In genomic region chr11:117678651-117679407, GRCh38 we compare ENCODE assay signal across 19 cellular contexts.
DNase-seq lines count a peak whose midpoint lies in the region; ATAC-seq, FAIRE-seq and TF ChIP-seq lines count a peak whose summit lies in the region.
"Had no signal": no experiment of that assay in that cellular context is flagged by ENCODE, and none has a peak within 500 bp of the region (broad histone marks: within the 10 kb centered on the region; RNA-seq: fewer than 3 reads in every experiment).

No MANE protein-coding gene starts in this region.

- TF ChIP-seq CTCF in SK-N-SH (IDR thresholded peaks at IDR 0.05) (no peak), GM12878 (IDR thresholded peaks at IDR 0.05 in 2 of 3, conservative IDR thresholded peaks at IDR 0.05 in 1 of 3; ENCODE audit: control insufficient read depth in 2 of 3, extremely low read depth in 1 of 3, insufficient read depth in 1 of 3, low read depth in 3 of 3, low read length in 3 of 3) (no peak)

- H3F3A ChIP-seq in SK-N-SH (replicated peaks; ENCODE audit: insufficient read depth) = no peaks in the 10 kb centered on the region

- no peaks in the 10 kb centered on the region for H3K4me1 Mint-ChIP-seq in stimulated activated naive B cell treated with anti-CD40 and anti-IgM and Interleukin-4, amounts not matched to agents 10 μg/mL and 1 μg/mL and 100 μg/mL, for 72 hours
- peaks cover 5 to 14% (median 8%) of the 10 kb centered on the region in 4 donors for H3K4me1 Mint-ChIP-seq in CD4-positive, alpha-beta memory T cell
- H3K4me1 Mint-ChIP-seq: naive B cell had no signal

- ATAC-seq in SK-N-SH treated with all-trans-retinoic acid at 6 μM for 48 hours (no peak; the same call in 2 of the 3 replicates), GM12878 (peak; percentile 89)
- no peak for ATAC-seq in stimulated activated naive B cell treated with anti-CD40 and anti-IgM and Interleukin-4, amounts not matched to agents 10 μg/mL and 1 μg/mL and 100 μg/mL, for 72 hours (replicated peaks)
- ATAC-seq: A549; activated CD4-positive, CD25-positive, alpha-beta regulatory T cell treated with anti-CD3 and anti-CD28 coated beads, Interleukin-2, amount 50 U/mL, for 24 hours had no signal

- H3K9me2 ChIP-seq in SK-N-SH = no peaks in the 10 kb centered on the region

- in situ Hi-C loops in GM12878 (cut with MboI) = no loop called here

- H3K79me2 ChIP-seq in SK-N-SH (ENCODE audit: insufficient read depth) = no peaks in the 10 kb centered on the region
- no peaks in the 10 kb centered on the region for H3K79me2 ChIP-seq in GM12878 (ENCODE audit: control insufficient read depth, insufficient read depth, low read length)

- H3K4me3 ChIP-seq in SK-N-SH (ENCODE audit: low read depth in 2 of 2, low read length in 1 of 2) (no peak overlapping the region), GM12878 (no peak overlapping the region)
- no peak overlapping the region for H3K4me3 ChIP-seq in CD4-positive, alpha-beta memory T cell (ENCODE audit: low read length in 2 of 2)
- H3K4me3 ChIP-seq: A549, ascending aorta, SJCRH30, uterus had no signal

- POLR2A ChIA-PET in SK-N-SH (lab: Yijun Ruan, JAX) (no interaction called here), GM12878 (lab: Charles Lee) (interaction anchor here (0.5 to 0.6 kb wide), 2 partner anchors 8 to 145 kb away, joined by 3 to 4 read pairs; no protein-coding TSS in a partner anchor)
- POLR2A ChIA-PET in CD4-positive, alpha-beta memory T cell (lab: Charles Lee; ENCODE audit: partially characterized antibody) = no interaction called here

- H3K9me3 ChIP-seq in SK-N-SH (no peaks in the 10 kb centered on the region), GM12878 (replicated peaks; ENCODE audit: control insufficient read depth, insufficient read depth, low read length) (no peaks in the 10 kb centered on the region)
- H3K9me3 ChIP-seq in CD4-positive, alpha-beta memory T cell (ENCODE audit: control insufficient read depth in 1 of 2, low read length in 2 of 2) = no peaks in the 10 kb centered on the region
- H3K9me3 ChIP-seq: A549, ascending aorta, SJCRH30, uterus had no signal

- H3K4me1 ChIP-seq in SK-N-SH (ENCODE audit: control insufficient read depth in 1 of 2, insufficient read depth in 2 of 2, low read depth in 1 of 2, low read length in 1 of 2) = peaks cover 0 to 23% of the 10 kb centered on the region in 2 experiments; a peak in 2 of 4 replicates
- H3K4me1 ChIP-seq in GM12878 (ENCODE audit: control insufficient read depth, insufficient read depth, low read length) = no peaks in the 10 kb centered on the region
- peaks cover 9% of the 10 kb centered on the region for H3K4me1 ChIP-seq in CD4-positive, alpha-beta memory T cell (ENCODE audit: insufficient read depth, low read length)
- H3K4me1 ChIP-seq: A549, ascending aorta, SJCRH30, uterus had no signal

- no peak overlapping the region for H3K4me3 Mint-ChIP-seq in stimulated activated naive B cell treated with anti-CD40 and anti-IgM and Interleukin-4, amounts not matched to agents 10 μg/mL and 1 μg/mL and 100 μg/mL, for 72 hours
- no peak overlapping the region for H3K4me3 Mint-ChIP-seq in CD4-positive, alpha-beta memory T cell
- H3K4me3 Mint-ChIP-seq: CD4-positive, CD25-positive, alpha-beta regulatory T cell; naive B cell; T-helper 2 cell treated with Interferon-gamma antibody and Interleukin-4, amounts not matched to agents 5 μg/mL and 100 μg/mL, for 36 hours had no signal

- H3K4me2 ChIP-seq in SK-N-SH = no peak overlapping the region
- no peak overlapping the region for H3K4me2 ChIP-seq in GM12878 (ENCODE audit: control insufficient read depth, insufficient read depth)
- H3K4me2 ChIP-seq: A549 had no signal

- H3K27me3 ChIP-seq in SK-N-SH (ENCODE audit: insufficient read depth) = peaks cover 6% of the 10 kb centered on the region; the same call in 1 of the 2 replicates
- peaks cover 5 to 8% of the 10 kb centered on the region in 2 experiments for H3K27me3 ChIP-seq in GM12878 (replicated peaks in 1 of 2; ENCODE audit: control insufficient read depth in 2 of 2, insufficient read depth in 2 of 2, low read length in 1 of 2)
- no peaks in the 10 kb centered on the region for H3K27me3 ChIP-seq in CD4-positive, alpha-beta memory T cell (ENCODE audit: insufficient read depth, low read length)
- H3K27me3 ChIP-seq: ascending aorta, SJCRH30, uterus had no signal

- H3K9me3 Mint-ChIP-seq in stimulated activated naive B cell treated with anti-CD40 and anti-IgM and Interleukin-4, amounts not matched to agents 10 μg/mL and 1 μg/mL and 100 μg/mL, for 72 hours = no peaks in the 10 kb centered on the region
- peaks cover 0 to 2% (median 0%) of the 10 kb centered on the region in 8 donors for H3K9me3 Mint-ChIP-seq in CD4-positive, alpha-beta memory T cell
- H3K9me3 Mint-ChIP-seq: CD4-positive, CD25-positive, alpha-beta regulatory T cell; naive B cell; T-helper 2 cell treated with Interferon-gamma antibody and Interleukin-4, amounts not matched to agents 5 μg/mL and 100 μg/mL, for 36 hours had no signal

- H3K27me3 Mint-ChIP-seq in stimulated activated naive B cell treated with anti-CD40 and anti-IgM and Interleukin-4, amounts not matched to agents 10 μg/mL and 1 μg/mL and 100 μg/mL, for 72 hours = peaks cover 0 to 18% of the 10 kb centered on the region in 2 donors
- peaks cover 9 to 15% of the 10 kb centered on the region in 2 donors for H3K27me3 Mint-ChIP-seq in CD4-positive, alpha-beta memory T cell

- H4K20me1 ChIP-seq in SK-N-SH (ENCODE audit: insufficient read depth) (no peaks in the 10 kb centered on the region), GM12878 (ENCODE audit: control insufficient read depth, insufficient read depth) (no peaks in the 10 kb centered on the region)

- peak overlapping the region; percentile 15 for H3K27ac Mint-ChIP-seq in stimulated activated naive B cell treated with anti-CD40 and anti-IgM and Interleukin-4, amounts not matched to agents 10 μg/mL and 1 μg/mL and 100 μg/mL, for 72 hours
- no peak overlapping the region for H3K27ac Mint-ChIP-seq in CD4-positive, alpha-beta memory T cell
- H3K27ac Mint-ChIP-seq: T-helper 2 cell treated with Interferon-gamma antibody and Interleukin-4, amounts not matched to agents 5 μg/mL and 100 μg/mL, for 36 hours had no signal

- TF ChIP-seq EP300 in SK-N-SH (IDR thresholded peaks at IDR 0.05; ENCODE audit: borderline replicate concordance in 1 of 2, low read depth in 1 of 2, low read length in 1 of 2) (no peak), GM12878 (IDR thresholded peaks at IDR 0.05; ENCODE audit: borderline replicate concordance in 1 of 2, control insufficient read depth in 1 of 2, low read depth in 2 of 2, low read length in 2 of 2) (no peak)

- SMC1A ChIA-PET in GM12878 (lab: Charles Lee; ENCODE audit: uncharacterized antibody, unreplicated experiment) = no interaction called here

- H3K27ac ChIP-seq in SK-N-SH (ENCODE audit: low read depth in 2 of 2, low read length in 1 of 2) = no peak overlapping the region
- H3K27ac ChIP-seq in GM12878 (ENCODE audit: control insufficient read depth, insufficient read depth) = no peak overlapping the region
- H3K27ac ChIP-seq in CD4-positive, alpha-beta memory T cell (ENCODE audit: low read depth, low read length) = no peak overlapping the region
- H3K27ac ChIP-seq: A549, ascending aorta, SJCRH30, uterus had no signal

- TF ChIP-seq RAD21 in SK-N-SH (IDR thresholded peaks at IDR 0.05; ENCODE audit: low read length) (no peak), GM12878 (IDR thresholded peaks at IDR 0.05; ENCODE audit: insufficient read depth, low read depth, low read length) (no peak)

- H2AFZ ChIP-seq in SK-N-SH (ENCODE audit: low read depth) = no peak overlapping the region
- H2AFZ ChIP-seq in GM12878 (ENCODE audit: control insufficient read depth, low read depth, low read length) = no peak overlapping the region

- RAD21 ChIA-PET in GM12878 (lab: Charles Lee; ENCODE audit: unreplicated experiment) = interaction anchor here (0.7 to 1.5 kb wide), 2 partner anchors 61 to 253 kb away, joined by 3 to 5 read pairs; no protein-coding TSS in a partner anchor

- H3K36me3 Mint-ChIP-seq in stimulated activated naive B cell treated with anti-CD40 and anti-IgM and Interleukin-4, amounts not matched to agents 10 μg/mL and 1 μg/mL and 100 μg/mL, for 72 hours = no peaks in the 10 kb centered on the region
- no peaks in the 10 kb centered on the region for H3K36me3 Mint-ChIP-seq in CD4-positive, alpha-beta memory T cell
- H3K36me3 Mint-ChIP-seq: CD4-positive, CD25-positive, alpha-beta regulatory T cell; naive B cell had no signal

- CTCF ChIA-PET in SK-N-SH (lab: Yijun Ruan, JAX) = interaction anchor here (0.8 to 1.4 kb wide), 3 partner anchors 11 to 130 kb away, joined by 3 to 4 read pairs (median 4); no protein-coding TSS in a partner anchor
- CTCF ChIA-PET in GM12878 (lab: Yijun Ruan, JAX) = interaction anchor here (1.1 to 1.5 kb wide), 4 partner anchors 11 to 252 kb away, joined by 3 to 7 read pairs (median 3); no protein-coding TSS in a partner anchor
- CTCF ChIA-PET in CD4-positive, alpha-beta memory T cell (lab: Charles Lee; ENCODE audit: partially characterized antibody) = no interaction called here

- FAIRE-seq in GM12878 (lab: Jason Lieb, UNC) = no peak
- FAIRE-seq: A549, HTR-8/SVneo had no signal

- H3K9ac ChIP-seq in SK-N-SH = no peak overlapping the region
- no peak overlapping the region for H3K9ac ChIP-seq in GM12878 (ENCODE audit: control insufficient read depth, insufficient read depth, low read length)

- H3K36me3 ChIP-seq in SK-N-SH (replicated peaks in 1 of 2; ENCODE audit: control insufficient read depth in 1 of 2, insufficient read depth in 2 of 2, low read length in 1 of 2) (no peaks in the 10 kb centered on the region), GM12878 (ENCODE audit: control insufficient read depth in 2 of 2, insufficient read depth in 2 of 2, low read length in 1 of 2) (no peaks in the 10 kb centered on the region)
- H3K36me3 ChIP-seq in CD4-positive, alpha-beta memory T cell (ENCODE audit: insufficient read depth, low read length) = no peaks in the 10 kb centered on the region
- H3K36me3 ChIP-seq: ascending aorta, SJCRH30, uterus had no signal

- 64% methylated on average over 17 of the region's 18 CpGs for WGBS in SK-N-SH (ENCODE audit: low lambda C conversion rate)
- WGBS in GM12878 (ENCODE audit: insufficient coverage, insufficient replicate concordance, low lambda C conversion rate, missing lambda C conversion rate) = 20% methylated on average over 18 of the region's 18 CpGs

- no peak for TF ChIP-seq POLR2A in GM12878 (IDR thresholded peaks at IDR 0.05; ENCODE audit: low read depth, low read length)

- DNase-seq in SK-N-SH = peak; percentile 45
- DNase-seq in GM12878 (ENCODE audit: low read depth, low spot score) = no peak
- peak; percentile 80 for DNase-seq in medulla oblongata (ENCODE audit: extremely low spot score)
- DNase-seq in stimulated activated naive B cell treated with anti-CD40 and anti-IgM and Interleukin-4, amounts not matched to agents 10 μg/mL and 1 μg/mL and 100 μg/mL, for 72 hours = no peak
- DNase-seq in NCI-H2171 treated with DMSO at 0.1 percent for 48 hours (lab: John Stamatoyannopoulos, UW) = no peak
- no peak for DNase-seq in CD4-positive, alpha-beta memory T cell
- no peak for DNase-seq in mucosa of gallbladder (ENCODE audit: low spot score)
- DNase-seq: activated gamma-delta T cell; CD4-positive, CD25-positive, alpha-beta regulatory T cell; naive B cell; NCI-H1694; SJCRH30; uterus had no signal

- intact Hi-C loops in GM12878 (cut with micrococcal nuclease; ENCODE audit: unreplicated experiment) = no loop called here
- intact Hi-C loops in CD4-positive, alpha-beta memory T cell (cut with micrococcal nuclease) = no loop called here

- BruUV-seq in GM12878 (replicated peaks; lab: Mats Ljungman, UMichigan) = no TSS peak

TF ChIP-seq in GM12878, 131 proteins besides CTCF, POLR2A, EP300 and RAD21 (continues in another document):
- TF ChIP-seq JUNB (IDR thresholded peaks at IDR 0.05) = no peak

Comparison
In these comparisons a context has a peak if more than half of its experiments do, and no peak if none do; other contexts are left out.
1. DNase-seq: peak in SK-N-SH (single experiment) and medulla oblongata (single experiment); none in GM12878 (single experiment), stimulated activated naive B cell treated with anti-CD40 and anti-IgM and Interleukin-4, amounts not matched to agents 10 μg/mL and 1 μg/mL and 100 μg/mL, for 72 hours (single experiment), NCI-H2171 treated with DMSO at 0.1 percent for 48 hours (single experiment), CD4-positive, alpha-beta memory T cell (0 of 5) and mucosa of gallbladder (single experiment).